Comparison of ENCODE assay signal across 10 cellular contexts in genomic region chr6:166861961-166862286, GRCh38.
DNase-seq lines count a peak whose midpoint lies in the region; ATAC-seq and TF ChIP-seq lines count a peak whose summit lies in the region.
"Had no signal": no experiment of that assay in that cellular context is flagged by ENCODE, and none has a peak within 500 bp of the region (broad histone marks: within the 10 kb centered on the region; RNA-seq: fewer than 3 reads in every experiment).

No MANE protein-coding gene starts in this region.

- 3 to 5% methylated on average over 11 of the region's 11 CpGs for WGBS in aorta, 2 donors

- H3K4me1 ChIP-seq in right atrium auricular region (peaks cover 0 to 19% of the 10 kb centered on the region in 2 donors), mucosa of rectum (ENCODE audit: control insufficient read depth in 2 of 2, insufficient read depth in 2 of 2, low read length in 2 of 2) (peaks cover 0 to 2% of the 10 kb centered on the region in 2 donors), aorta (ENCODE audit: control insufficient read depth in 1 of 2, insufficient read depth in 2 of 2, low read length in 2 of 2) (no peaks in the 10 kb centered on the region)

- TF ChIP-seq CTCF in right atrium auricular region (IDR thresholded peaks at IDR 0.05): no peak

- peaks cover 0 to 5% of the 10 kb centered on the region in 2 donors for H3K27me3 ChIP-seq in right atrium auricular region
- peaks cover 27% of the 10 kb centered on the region in 2 donors for H3K27me3 ChIP-seq in mucosa of rectum (ENCODE audit: control insufficient read depth in 2 of 2, insufficient read depth in 2 of 2, low read length in 2 of 2)
- no peaks in the 10 kb centered on the region for H3K27me3 ChIP-seq in aorta (ENCODE audit: control insufficient read depth in 1 of 2, insufficient read depth in 2 of 2, low read length in 1 of 2)

- H3K9me3 ChIP-seq in right atrium auricular region (no peaks in the 10 kb centered on the region), mucosa of rectum (ENCODE audit: control insufficient read depth in 2 of 2, low read length in 2 of 2) (no peaks in the 10 kb centered on the region), aorta (ENCODE audit: control insufficient read depth, low read length) (peaks cover 1% of the 10 kb centered on the region)

- intact Hi-C loops in Right ventricle myocardium superior (cut with DNase I): no loop called here
- intact Hi-C loops in aorta (cut with DNase I): no loop called here

- DNase-seq in right atrium auricular region (ENCODE audit: low spot score) (no peak), Right ventricle myocardium superior (no peak), caudate nucleus (lab: John Stamatoyannopoulos, UW) (no peak), aorta (no peak), NCI-H1930 (lab: John Stamatoyannopoulos, UW) (no peak), 8988T (no peak)
- DNase-seq: GDM1 had no signal

- ATAC-seq in Right ventricle myocardium superior (ENCODE audit: poor library complexity): no peak
- ATAC-seq in aorta (ENCODE audit: low FRiP score): no peak
- ATAC-seq in GM19324 (IDR thresholded peaks at IDR 0.05; ENCODE audit: low FRiP score, unreplicated experiment): no peak

- no peak overlapping the region for H3K9ac ChIP-seq in mucosa of rectum (ENCODE audit: low read depth in 1 of 2, low read length in 2 of 2)

- H3K27ac ChIP-seq in right atrium auricular region (peak overlapping the region in 1 of 2 donors; percentile 9), caudate nucleus (ENCODE audit: low read depth, low read length) (peak overlapping the region; percentile 45), mucosa of rectum (ENCODE audit: low read depth in 2 of 2, low read length in 2 of 2) (no peak overlapping the region), aorta (ENCODE audit: low read depth in 1 of 2, low read length in 2 of 2) (no peak overlapping the region)

- H3K36me3 ChIP-seq in right atrium auricular region (no peaks in the 10 kb centered on the region), mucosa of rectum (ENCODE audit: control insufficient read depth in 2 of 2, insufficient read depth in 2 of 2, low read length in 2 of 2) (no peaks in the 10 kb centered on the region), aorta (ENCODE audit: control insufficient read depth in 1 of 2, insufficient read depth in 2 of 2, low read length in 1 of 2) (no peaks in the 10 kb centered on the region)

- peak overlapping the region; percentile 38 to 64 for H3K4me3 ChIP-seq in right atrium auricular region
- H3K4me3 ChIP-seq in mucosa of rectum (ENCODE audit: low read length in 2 of 2): peak overlapping the region; percentile 56 to 64
- peak overlapping the region; percentile 57 to 92 for H3K4me3 ChIP-seq in aorta (ENCODE audit: low read length in 2 of 2)
- H3K4me3 ChIP-seq: K562 had no signal
